13 cellular contexts compared by ENCODE assay signal in genomic region chr3:12545473-12545791, GRCh38. TPM values are rescaled to one million over a fixed set of nuclear protein-coding genes. Genes with fewer than 3 reads are reported as not detected.
DNase-seq lines count a peak whose midpoint lies in the region; ATAC-seq and TF ChIP-seq lines count a peak whose summit lies in the region.
"Had no signal": no experiment of that assay in that cellular context is flagged by ENCODE, and none has a peak within 500 bp of the region (broad histone marks: within the 10 kb centered on the region; RNA-seq: fewer than 3 reads in every experiment).

TSS of gene MKRN2OS (minus strand) at chr3:12545499. CDS start at chr3:12545464, 35 bp downstream.

- H3K27ac ChIP-seq in colonic mucosa = peak within 1 kb of the TSS; percentile 77
- H3K27ac ChIP-seq in lower lobe of right lung = no peak within 1 kb of the TSS
- H3K27ac ChIP-seq in gastrocnemius medialis = no peak within 1 kb of the TSS
- H3K27ac ChIP-seq: KMS-11, right atrium auricular region had no signal

- H3K4me1 Mint-ChIP-seq in osteocyte (ENCODE audit: unreplicated experiment) = no peaks in the 10 kb centered on the region
- H3K4me1 Mint-ChIP-seq: B cell had no signal

- H3K36me3 ChIP-seq in colonic mucosa (no peaks in the 10 kb centered on the region), lower lobe of right lung (no peaks in the 10 kb centered on the region), gastrocnemius medialis (no peaks in the 10 kb centered on the region)
- H3K36me3 ChIP-seq: right atrium auricular region had no signal

- H3K27me3 ChIP-seq in colonic mucosa (no peaks in the 10 kb centered on the region), lower lobe of right lung (ENCODE audit: low read depth) (no peaks in the 10 kb centered on the region), gastrocnemius medialis (no peaks in the 10 kb centered on the region)
- H3K27me3 ChIP-seq: right atrium auricular region had no signal

- ATAC-seq in lower lobe of right lung (peak; percentile 66 to 74), HG03432 (IDR thresholded peaks at IDR 0.05; ENCODE audit: unreplicated experiment) (no peak), gastrocnemius medialis (no peak)

- intact Hi-C loops in colonic mucosa (cut with DNase I) (no loop called here), lower lobe of right lung (cut with DNase I) (no loop called here), gastrocnemius medialis (cut with DNase I; ENCODE audit: low total_unique reads) (no loop called here)

- H3K4me1 ChIP-seq in colonic mucosa (no peaks in the 10 kb centered on the region), lower lobe of right lung (no peaks in the 10 kb centered on the region), gastrocnemius medialis (no peaks in the 10 kb centered on the region)
- H3K4me1 ChIP-seq: right atrium auricular region had no signal

- no peaks in the 10 kb centered on the region for H3K9me3 Mint-ChIP-seq in osteocyte (ENCODE audit: unreplicated experiment)

- DNase-seq in COLO668 (lab: John Stamatoyannopoulos, UW; ENCODE audit: unreplicated experiment) (peak; percentile 60), NCI-H2029 treated with DMSO at 0.1 percent for 48 hours (lab: John Stamatoyannopoulos, UW) (peak; percentile 65), colonic mucosa (peak; percentile 85), lower lobe of right lung (no peak), NCI-H2081 (lab: John Stamatoyannopoulos, UW) (no peak), gastrocnemius medialis (no peak), osteocyte (ENCODE audit: extremely low spot score, unreplicated experiment) (no peak)
- DNase-seq: activated naive CD4-positive, alpha-beta T cell; dermis blood vessel endothelial cell had no signal

- TF ChIP-seq POLR2A in gastrocnemius medialis (IDR thresholded peaks at IDR 0.05) = no peak

- peak within 1 kb of the TSS; percentile 69 to 76 for H3K9ac ChIP-seq in colonic mucosa (ENCODE audit: low read depth in 2 of 2, low read length in 2 of 2)
- H3K9ac ChIP-seq: KMS-11 had no signal

- H3K27ac Mint-ChIP-seq in osteocyte (ENCODE audit: unreplicated experiment) = no peak within 1 kb of the TSS
- H3K27ac Mint-ChIP-seq: B cell had no signal

- H3K4me3 ChIP-seq in colonic mucosa = peak within 1 kb of the TSS; percentile 27
- no peak within 1 kb of the TSS for H3K4me3 ChIP-seq in lower lobe of right lung
- H3K4me3 ChIP-seq in gastrocnemius medialis = no peak within 1 kb of the TSS
- H3K4me3 ChIP-seq: right atrium auricular region had no signal

- H3K36me3 Mint-ChIP-seq in osteocyte (ENCODE audit: unreplicated experiment) = no peaks in the 10 kb centered on the region

- H3K4me3 Mint-ChIP-seq in osteocyte (ENCODE audit: unreplicated experiment) = no peak within 1 kb of the TSS
- H3K4me3 Mint-ChIP-seq: B cell had no signal

- no peaks in the 10 kb centered on the region for H3K27me3 Mint-ChIP-seq in osteocyte (ENCODE audit: unreplicated experiment)

- in situ Hi-C loops in gastrocnemius medialis (cut with MboI; ENCODE audit: low sequenced_read_pairs in 4 of 4) = no loop called here

- H3K9me3 ChIP-seq in colonic mucosa = no peaks in the 10 kb centered on the region
- H3K9me3 ChIP-seq in lower lobe of right lung = no peaks in the 10 kb centered on the region
- no peaks in the 10 kb centered on the region for H3K9me3 ChIP-seq in gastrocnemius medialis
- H3K9me3 ChIP-seq: right atrium auricular region had no signal

- TF ChIP-seq CTCF in colonic mucosa (IDR thresholded peaks at IDR 0.05) (no peak), lower lobe of right lung (IDR thresholded peaks at IDR 0.05) (no peak), gastrocnemius medialis (IDR thresholded peaks at IDR 0.05 in 4 of 5, conservative IDR thresholded peaks at IDR 0.05 in 1 of 5) (no peak), osteocyte (IDR thresholded peaks at IDR 0.05) (no peak)

RNA-seq across cellular contexts. Expression of gene MKRN2OS, which starts in this region (rescaled TPM):
- total RNA-seq in colonic mucosa (1 to 10 TPM; 6.1 to 6.5 TPM), lower lobe of right lung (not detected), gastrocnemius medialis (under 1 TPM in 1 of 4 donors, not detected in 3; 0.95 TPM), osteocyte (not detected in 2 replicates)
- total RNA-seq: B cell, dermis blood vessel endothelial cell, right atrium auricular region had no signal

Comparison
In these comparisons a context has a peak if more than half of its experiments do, and no peak if none do; other contexts are left out.
1. Peak in ATAC-seq in lower lobe of right lung; RNA of the gene not detected or under 1 TPM.
2. DNase-seq: peak in COLO668 (single experiment), NCI-H2029 treated with DMSO at 0.1 percent for 48 hours (single experiment) and colonic mucosa (single experiment); none in lower lobe of right lung (single experiment), NCI-H2081 (0 of 2), gastrocnemius medialis (0 of 2) and osteocyte (single experiment).